Comparison of ENCODE assay signal across 1 cellular context in genomic region chr1:117928881-117929339, GRCh38.
TF ChIP-seq lines count a peak whose summit lies in the region.

No MANE protein-coding gene starts in this region.

TF ChIP-seq in K562, 482 proteins besides CTCF, POLR2A, EP300 and RAD21 (continued from another document and continues in another):
- TF ChIP-seq CHD7 (IDR thresholded peaks at IDR 0.05; ENCODE audit: low read depth, low read length) (no peak), MEIS2 (IDR thresholded peaks at IDR 0.05; ENCODE audit: partially characterized antibody) (peak; percentile 19), FIP1L1 (IDR thresholded peaks at IDR 0.05; ENCODE audit: low read depth, low read length, poor library complexity, severe bottlenecking) (no peak), SAP30 (IDR thresholded peaks at IDR 0.05; ENCODE audit: borderline replicate concordance, insufficient read depth, low read depth, low read length, poor library complexity, severe bottlenecking) (peak; percentile 93), SFPQ (IDR thresholded peaks at IDR 0.05; ENCODE audit: low read depth, low read length) (no peak), GABPB2 (CRISPR knock-in tag; conservative IDR thresholded peaks at IDR 0.05) (no peak), GABPB1 (CRISPR knock-in tag; IDR thresholded peaks at IDR 0.05) (no peak), POLR2H (tag; IDR thresholded peaks at IDR 0.05; ENCODE audit: low read depth) (no peak), RFX1 (IDR thresholded peaks at IDR 0.05) (peak; percentile 70), ETS1 (conservative IDR thresholded peaks at IDR 0.05; ENCODE audit: control insufficient read depth, low read depth, low read length) (peak; percentile 40; the same call in 1 of the 2 replicates), STAG1 (CRISPR knock-in tag; IDR thresholded peaks at IDR 0.05; ENCODE audit: borderline replicate concordance) (0 out of 2 replicates have a peak, but pooled peaks have one; percentile 21), FOXK1 (CRISPR knock-in tag; IDR thresholded peaks at IDR 0.05; ENCODE audit: borderline replicate concordance) (0 out of 2 replicates have a peak, but pooled peaks have one; percentile 37), THRB (CRISPR knock-in tag; conservative IDR thresholded peaks at IDR 0.05) (0 out of 2 replicates have a peak, but pooled peaks have one; percentile 37), SPI1 (IDR thresholded peaks at IDR 0.05; ENCODE audit: borderline replicate concordance, low read depth, low read length) (peak; percentile 78; the same call in 1 of the 2 replicates), RBM22 (IDR thresholded peaks at IDR 0.05; ENCODE audit: low read depth, low read length, poor library complexity, severe bottlenecking) (no peak), RB1 (IDR thresholded peaks at IDR 0.05; ENCODE audit: low read depth) (0 out of 2 replicates have a peak, but pooled peaks have one; percentile 25), STAT5A (IDR thresholded peaks at IDR 0.05; ENCODE audit: borderline replicate concordance, low read length) (no peak), ZNF511 (CRISPR knock-in tag; IDR thresholded peaks at IDR 0.05) (no peak), CREM (IDR thresholded peaks at IDR 0.05; ENCODE audit: low read depth) (peak; percentile 24; the same call in 1 of the 2 replicates), ZBTB17 (CRISPR knock-in tag; IDR thresholded peaks at IDR 0.05) (peak; percentile 49; the same call in 1 of the 2 replicates), JUND (IDR thresholded peaks at IDR 0.05; ENCODE audit: borderline replicate concordance, low read depth, low read length) (0 out of 2 replicates have a peak, but pooled peaks have one; percentile 27), JUND (tag; IDR thresholded peaks at IDR 0.05; ENCODE audit: borderline replicate concordance, low read depth, low read length) (peak; percentile 11; the same call in 1 of the 3 replicates), CUX1 (CRISPR knock-in tag; IDR thresholded peaks at IDR 0.05) (no peak), ZNF282 (CRISPR knock-in tag; IDR thresholded peaks at IDR 0.05) (no peak), ZNF197 (CRISPR knock-in tag; IDR thresholded peaks at IDR 0.05; ENCODE audit: low read depth) (no peak), PKNOX1 (IDR thresholded peaks at IDR 0.05) (peak; percentile 89), ZNF431 (CRISPR knock-in tag; IDR thresholded peaks at IDR 0.05) (no peak), ZFP91 (CRISPR knock-in tag; IDR thresholded peaks at IDR 0.05) (no peak), ZNF668 (CRISPR knock-in tag; IDR thresholded peaks at IDR 0.05) (no peak)
